In genomic region chr5:78019747-78020146, GRCh38 we compare ENCODE assay signal across 24 cellular contexts.
DNase-seq lines count a peak whose midpoint lies in the region; ATAC-seq, FAIRE-seq and TF ChIP-seq lines count a peak whose summit lies in the region.
"Had no signal": no experiment of that assay in that cellular context is flagged by ENCODE, and none has a peak within 500 bp of the region (broad histone marks: within the 10 kb centered on the region; RNA-seq: fewer than 3 reads in every experiment).

No MANE protein-coding gene starts in this region.

- H3K27ac ChIP-seq in A549 (no peak overlapping the region), IMR-90 (ENCODE audit: insufficient read depth, low read length) (no peak overlapping the region), H1 (ENCODE audit: low read depth, low read length) (no peak overlapping the region), heart right ventricle (no peak overlapping the region)
- H3K27ac ChIP-seq: BLaER1 had no signal

- DNase-seq in A549 (ENCODE audit: low read depth in 1 of 2, low spot score in 1 of 2) (no peak), IMR-90 (no peak), H1 (ENCODE audit: low read depth in 1 of 2, low spot score in 2 of 2) (no peak), heart right ventricle (no peak), amniotic stem cell (lab: John Stamatoyannopoulos, UW) (no peak), left colon (no peak)
- DNase-seq: 8988T; BE2C; C1 segment of cervical spinal cord; CD4-positive, alpha-beta memory T cell; CD4-positive, CD25-positive, alpha-beta regulatory T cell; CD8-positive, alpha-beta memory T cell; COR-L47; DMS 273 treated with DMSO at 0.1 percent for 48 hours; DMS153; DMS53; DMS79; DND-41; EL; GDM1 had no signal

- no peaks in the 10 kb centered on the region for H4K20me1 ChIP-seq in IMR-90 (ENCODE audit: insufficient read depth, low read length)
- peaks cover 2 to 8% of the 10 kb centered on the region in 2 experiments for H4K20me1 ChIP-seq in H1 (replicated peaks in 1 of 2; ENCODE audit: control insufficient read depth in 1 of 2, insufficient read depth in 2 of 2, low read length in 2 of 2)
- H4K20me1 ChIP-seq: BLaER1 had no signal

- TF ChIP-seq EP300 in A549 (IDR thresholded peaks at IDR 0.05) (no peak), H1 (IDR thresholded peaks at IDR 0.05; ENCODE audit: borderline replicate concordance in 1 of 2, low read depth in 2 of 2, low read length in 2 of 2) (no peak)

- in situ Hi-C loops in IMR-90 (cut with MboI; ENCODE audit: low sequenced_read_pairs), result no loop called here

- H3K9me3 ChIP-seq in A549 (no peaks in the 10 kb centered on the region), IMR-90 (ENCODE audit: control insufficient read depth, insufficient read depth, low read length) (no peaks in the 10 kb centered on the region), H1 (ENCODE audit: insufficient read depth in 2 of 2, low read depth in 1 of 2, low read length in 1 of 2) (no peaks in the 10 kb centered on the region), heart right ventricle (no peaks in the 10 kb centered on the region)
- H3K9me3 ChIP-seq: BE2C, BLaER1 had no signal

- intact Hi-C loops in IMR-90 (cut with micrococcal nuclease), result no loop called here
- intact Hi-C loops in heart right ventricle (cut with DNase I), result no loop called here
- intact Hi-C loops in left colon (cut with DNase I, micrococcal nuclease), result no loop called here

- H2BK5ac ChIP-seq in IMR-90 (ENCODE audit: low read depth, low read length, poor library complexity, severe bottlenecking) (no peak overlapping the region), H1 (ENCODE audit: low read depth, low read length) (no peak overlapping the region)

- H3K36me3 ChIP-seq in IMR-90 (ENCODE audit: control insufficient read depth, insufficient read depth, low read length) (no peaks in the 10 kb centered on the region), H1 (ENCODE audit: control insufficient read depth in 2 of 4, insufficient read depth in 4 of 4, low read length in 3 of 4) (peaks cover 0 to 2% (median 0%) of the 10 kb centered on the region in 4 experiments; a peak in 1 of 8 replicates), heart right ventricle (peaks cover 0 to 36% (median 0%) of the 10 kb centered on the region in 9 donors)
- H3K36me3 ChIP-seq: BE2C had no signal

- no peak overlapping the region for H2AK9ac ChIP-seq in IMR-90 (replicated peaks; ENCODE audit: low read depth, low read length, poor library complexity)

- TF ChIP-seq CTCF in A549 (IDR thresholded peaks at IDR 0.05) (no peak), IMR-90 (conservative IDR thresholded peaks at IDR 0.05; ENCODE audit: low read depth, low read length) (no peak), H1 (IDR thresholded peaks at IDR 0.05; ENCODE audit: control extremely low read depth in 1 of 3, insufficient read depth in 1 of 3, low read depth in 1 of 3, low read length in 3 of 3) (no peak), heart right ventricle (IDR thresholded peaks at IDR 0.05) (no peak)

- H3K14ac ChIP-seq in IMR-90 (replicated peaks; ENCODE audit: low read depth, low read length), result no peak overlapping the region
- H3K14ac ChIP-seq in H1 (ENCODE audit: insufficient read length), result no peak overlapping the region

- 86% methylated on average over 5 of the region's 5 CpGs for WGBS in A549 (ENCODE audit: missing lambda C conversion rate)
- no CpG with 5 or more reads among the region's 5 CpGs for WGBS in IMR-90 (ENCODE audit: extremely low coverage in 2 of 2, insufficient read length in 1 of 2), 2 experiments
- 89% methylated on average over 5 of the region's 5 CpGs; no CpG with 5 or more reads in 1 of the 2 experiments for whole genome bisulfite sequencing in H1 (ENCODE audit: extremely low coverage in 1 of 2, insufficient coverage in 1 of 2, insufficient read length in 1 of 2, insufficient replicate concordance in 2 of 2, low coverage in 1 of 2, low lambda C conversion rate in 2 of 2, missing lambda C conversion rate in 1 of 2), 2 experiments
- 92 to 93% methylated on average over 5 of the region's 5 CpGs for WGBS in heart right ventricle, 2 donors

- POLR2A ChIA-PET in A549 (lab: Yijun Ruan, JAX) (no interaction called here), IMR-90 (lab: Charles Lee; ENCODE audit: unreplicated experiment) (no interaction called here), H1 (lab: Charles Lee; ENCODE audit: partially characterized antibody) (no interaction called here)

- no peak overlapping the region for H2BK120ac ChIP-seq in IMR-90 (ENCODE audit: low read depth, low read length)
- H2BK120ac ChIP-seq in H1 (replicated peaks; ENCODE audit: low read depth, low read length), result no peak overlapping the region

- TF ChIP-seq RAD21 in A549 (conservative IDR thresholded peaks at IDR 0.05 in 1 of 2, IDR thresholded peaks at IDR 0.05 in 1 of 2) (no peak), IMR-90 (IDR thresholded peaks at IDR 0.05; ENCODE audit: low read length) (no peak), H1 (IDR thresholded peaks at IDR 0.05 in 1 of 2, conservative IDR thresholded peaks at IDR 0.05 in 1 of 2; ENCODE audit: low read depth in 2 of 2, low read length in 2 of 2) (no peak)

- H2BK12ac ChIP-seq in H1 (ENCODE audit: low read depth, low read length), result no peak overlapping the region

- FAIRE-seq in A549 (lab: Jason Lieb, UNC) (no peak), H1 (lab: Jason Lieb, UNC) (no peak)
- FAIRE-seq: GM12878, GM12892, GM18507 had no signal

- no TSS peak for BruUV-seq in IMR-90 (replicated peaks; lab: Mats Ljungman, UMichigan)

- CTCF ChIA-PET in A549 (lab: Yijun Ruan, JAX) (interaction anchor here (2.1 kb wide), 1 partner anchor 10 kb away, joined by 6 read pairs; no protein-coding TSS in a partner anchor), IMR-90 (lab: Yijun Ruan, JAX) (no interaction called here), H1 (lab: Charles Lee; ENCODE audit: partially characterized antibody) (interaction anchor here (1.2 kb wide), 1 partner anchor 11 kb away, joined by 4 read pairs; no protein-coding TSS in a partner anchor)

- H4K91ac ChIP-seq in IMR-90 (ENCODE audit: insufficient read depth, low read depth, low read length), result no peak overlapping the region
- H4K91ac ChIP-seq in H1 (replicated peaks; ENCODE audit: insufficient read length, low read length), result no peak overlapping the region

- 0 out of 2 replicates have a peak, but pooled peaks cover 2% of the 10 kb centered on the region for H3K9me1 ChIP-seq in IMR-90 (ENCODE audit: insufficient read depth, low read length)

- no peak overlapping the region for H2BK15ac ChIP-seq in IMR-90 (ENCODE audit: low read depth, low read length)
- no peak overlapping the region for H2BK15ac ChIP-seq in H1 (ENCODE audit: low read length)

- H2AFZ ChIP-seq in IMR-90 (replicated peaks; ENCODE audit: low read length, poor library complexity), result no peak overlapping the region
- H2AFZ ChIP-seq in H1 (ENCODE audit: low read length), result no peak overlapping the region

- H3K79me1 ChIP-seq in IMR-90 (ENCODE audit: low read depth in 1 of 2, low read length in 2 of 2) (no peaks in the 10 kb centered on the region), H1 (ENCODE audit: low read depth, low read length) (no peaks in the 10 kb centered on the region)

- TF ChIP-seq POLR2A in A549 (IDR thresholded peaks at IDR 0.05; ENCODE audit: low read length), result no peak
- no peak for TF ChIP-seq POLR2A in IMR-90 (IDR thresholded peaks at IDR 0.05; ENCODE audit: low read depth, low read length)
- TF ChIP-seq POLR2A in H1 (IDR thresholded peaks at IDR 0.05; ENCODE audit: control extremely low read depth in 1 of 2, low read depth in 2 of 2, low read length in 2 of 2), result no peak

- H3K18ac ChIP-seq in IMR-90 (ENCODE audit: low read depth, low read length) (no peak overlapping the region), H1 (ENCODE audit: extremely low read depth, low read length) (no peak overlapping the region)

- H3K56ac ChIP-seq in IMR-90 (ENCODE audit: extremely low read depth, insufficient read depth, low read length) (no peak overlapping the region), H1 (replicated peaks; ENCODE audit: insufficient read length, low read depth, low read length) (no peak overlapping the region)

- no peak overlapping the region for H2AK5ac ChIP-seq in IMR-90 (ENCODE audit: low read depth, low read length)
- H2AK5ac ChIP-seq in H1 (ENCODE audit: low read depth, low read length), result no peak overlapping the region

- ATAC-seq in A549, result no peak
- no peak for ATAC-seq in IMR-90 (ENCODE audit: low read depth)
- no peak for ATAC-seq in heart right ventricle
- ATAC-seq in left colon, result no peak
- ATAC-seq: GM12878 had no signal

- H4K5ac ChIP-seq in IMR-90 (ENCODE audit: low read depth, low read length), result no peak overlapping the region
- H4K5ac ChIP-seq in H1 (ENCODE audit: insufficient read length, low read depth, low read length), result no peak overlapping the region

- H3K4me1 ChIP-seq in A549 (no peaks in the 10 kb centered on the region), IMR-90 (ENCODE audit: control insufficient read depth, insufficient read depth, low read length) (no peaks in the 10 kb centered on the region), H1 (replicated peaks in 1 of 4; ENCODE audit: control insufficient read depth in 3 of 4, insufficient read depth in 4 of 4, low read length in 3 of 4) (peaks cover 0 to 5% (median 0%) of the 10 kb centered on the region in 4 experiments; a peak in 2 of 7 replicates), heart right ventricle (no peaks in the 10 kb centered on the region)
- H3K4me1 ChIP-seq: BE2C, BLaER1 had no signal

- dilution Hi-C loops in IMR-90 (cut with HindIII; ENCODE audit: low sequenced_read_pairs, unreplicated experiment), result no loop called here

- H3K79me2 ChIP-seq in H1 (ENCODE audit: control insufficient read depth in 1 of 2, insufficient read depth in 2 of 2, low read length in 2 of 2), result no peaks in the 10 kb centered on the region

- H2BK20ac ChIP-seq in IMR-90 (ENCODE audit: low read depth, low read length) (no peak overlapping the region), H1 (ENCODE audit: low read length) (no peak overlapping the region)

- no peak overlapping the region for H3K4me3 ChIP-seq in A549
- H3K4me3 ChIP-seq in IMR-90 (ENCODE audit: insufficient read depth, low read depth, low read length), result no peak overlapping the region
- H3K4me3 ChIP-seq in H1 (ENCODE audit: extremely low read depth in 1 of 4, insufficient read depth in 2 of 4, low read depth in 3 of 4, low read length in 4 of 4), result no peak overlapping the region
- H3K4me3 ChIP-seq in heart right ventricle, result no peak overlapping the region
- H3K4me3 ChIP-seq: BLaER1, GM12878 had no signal

- H3K9ac ChIP-seq in IMR-90 (ENCODE audit: low read depth, low read length) (no peak overlapping the region), H1 (replicated peaks in 1 of 4; ENCODE audit: extremely low read depth in 1 of 4, low read depth in 3 of 4, low read length in 3 of 4) (no peak overlapping the region)
- H3K9ac ChIP-seq: BLaER1 had no signal

- H3K23ac ChIP-seq in IMR-90 (ENCODE audit: low read depth, low read length) (no peak overlapping the region), H1 (ENCODE audit: insufficient read length) (no peak overlapping the region)

- no peaks in the 10 kb centered on the region for H3K23me2 ChIP-seq in H1 (ENCODE audit: low read depth, low read length)

- H3K27me3 ChIP-seq in IMR-90 (ENCODE audit: control insufficient read depth, insufficient read depth, low read length) (no peaks in the 10 kb centered on the region), H1 (replicated peaks in 1 of 4; ENCODE audit: control insufficient read depth in 3 of 4, extremely low read depth in 1 of 4, insufficient read depth in 3 of 4, low read length in 3 of 4) (peaks cover 21 to 60% (median 46%) of the 10 kb centered on the region in 4 experiments), heart right ventricle (no peaks in the 10 kb centered on the region)
- H3K27me3 ChIP-seq: BE2C, BLaER1 had no signal

- H3K4me2 ChIP-seq in A549 (no peak overlapping the region), IMR-90 (ENCODE audit: low read depth, low read length) (no peak overlapping the region), H1 (ENCODE audit: insufficient read depth in 1 of 2, low read depth in 2 of 2, low read length in 2 of 2) (no peak overlapping the region)
- H3K4me2 ChIP-seq: BLaER1 had no signal

- no peak overlapping the region for H4K8ac ChIP-seq in IMR-90 (ENCODE audit: low read depth in 2 of 2, low read length in 2 of 2)
- H4K8ac ChIP-seq in H1 (ENCODE audit: extremely low read depth, insufficient read depth, low read length), result no peak overlapping the region

- no peak overlapping the region for H3K4ac ChIP-seq in IMR-90 (ENCODE audit: low read depth, low read length)
- no peak overlapping the region for H3K4ac ChIP-seq in H1 (replicated peaks; ENCODE audit: insufficient read length, low read depth, low read length)

Comparison
In these comparisons a context has a peak if more than half of its experiments do, and no peak if none do; other contexts are left out.
1. Of the 18 proteins assayed by ChIP-seq in both H1 and A549: peak only in H1: none; only in A549: none; in both: MAFK; in neither: 17.